Comparison of ENCODE assay signal across 8 cellular contexts in genomic region chr6:35392111-35392702, GRCh38. TPM values are rescaled to one million over a fixed set of nuclear protein-coding genes. Genes with fewer than 3 reads are reported as not detected.
DNase-seq lines count a peak whose midpoint lies in the region; ATAC-seq and TF ChIP-seq lines count a peak whose summit lies in the region.
"Had no signal": no experiment of that assay in that cellular context is flagged by ENCODE, and none has a peak within 500 bp of the region (broad histone marks: within the 10 kb centered on the region; RNA-seq: fewer than 3 reads in every experiment).

No MANE protein-coding gene starts in this region.

- peaks cover 41 to 88% of the 10 kb centered on the region in 2 experiments for H3K79me1 ChIP-seq in IMR-90 (ENCODE audit: low read depth in 1 of 2, low read length in 2 of 2)

- H3K4ac ChIP-seq in IMR-90 (ENCODE audit: low read depth, low read length) = peak overlapping the region; percentile 98

- peak overlapping the region; percentile 93 for H2BK5ac ChIP-seq in IMR-90 (ENCODE audit: low read depth, low read length, poor library complexity, severe bottlenecking)

- intact Hi-C loops in IMR-90 (cut with micrococcal nuclease) (no loop called here), esophagus squamous epithelium (cut with DNase I) (no loop called here)

- H2BK15ac ChIP-seq in IMR-90 (ENCODE audit: low read depth, low read length) = peak overlapping the region; percentile 94; the same call in 2 of the 3 replicates

- peak overlapping the region; percentile 96 for H2BK120ac ChIP-seq in IMR-90 (ENCODE audit: low read depth, low read length)

- H3K14ac ChIP-seq in IMR-90 (replicated peaks; ENCODE audit: low read depth, low read length) = peak overlapping the region; percentile 95

- H2AK9ac ChIP-seq in IMR-90 (replicated peaks; ENCODE audit: low read depth, low read length, poor library complexity) = peak overlapping the region; percentile 88

- H3K56ac ChIP-seq in IMR-90 (ENCODE audit: extremely low read depth, insufficient read depth, low read length) = peak overlapping the region; percentile 87

- no peak overlapping the region; the same call in 1 of the 2 replicates for H3K4me2 ChIP-seq in IMR-90 (ENCODE audit: low read depth, low read length)

- POLR2A ChIA-PET in IMR-90 (lab: Charles Lee; ENCODE audit: unreplicated experiment) = no interaction called here

- in situ Hi-C loops in IMR-90 (cut with MboI; ENCODE audit: low sequenced_read_pairs) = no loop called here

- H3K23ac ChIP-seq in IMR-90 (ENCODE audit: low read depth, low read length) = peak overlapping the region; percentile 82

- peak overlapping the region; percentile 9; the same call in 1 of the 2 replicates for H4K5ac ChIP-seq in IMR-90 (ENCODE audit: low read depth, low read length)

- peaks cover 41% of the 10 kb centered on the region for H3K4me1 ChIP-seq in IMR-90 (ENCODE audit: control insufficient read depth, insufficient read depth, low read length)
- peaks cover 20 to 58% (median 22%) of the 10 kb centered on the region in 3 donors for H3K4me1 ChIP-seq in esophagus squamous epithelium

- peak overlapping the region; percentile 99 for H2AK5ac ChIP-seq in IMR-90 (ENCODE audit: low read depth, low read length)

- peaks cover 12% of the 10 kb centered on the region for H4K20me1 ChIP-seq in IMR-90 (ENCODE audit: insufficient read depth, low read length)

- H3K9me3 ChIP-seq in IMR-90 (ENCODE audit: control insufficient read depth, insufficient read depth, low read length) (no peaks in the 10 kb centered on the region), esophagus squamous epithelium (no peaks in the 10 kb centered on the region)

- peak overlapping the region; percentile 92 for H4K91ac ChIP-seq in IMR-90 (ENCODE audit: insufficient read depth, low read depth, low read length)

- H3K27me3 ChIP-seq in IMR-90 (ENCODE audit: control insufficient read depth, insufficient read depth, low read length) = no peaks in the 10 kb centered on the region
- H3K27me3 ChIP-seq in esophagus squamous epithelium = no peaks in the 10 kb centered on the region

- H3K27ac ChIP-seq in IMR-90 (ENCODE audit: insufficient read depth, low read length) (peak overlapping the region; percentile 90), esophagus squamous epithelium (peak overlapping the region; percentile 80 to 89 (median 86)), skin epidermis (peak overlapping the region in 20 of 21 experiments; percentile 5 to 86 (median 68))

- H4K8ac ChIP-seq in IMR-90 (ENCODE audit: low read depth in 2 of 2, low read length in 2 of 2) = peak overlapping the region; percentile 55 to 95

- BruUV-seq in IMR-90 (replicated peaks; lab: Mats Ljungman, UMichigan) = no TSS peak

- CTCF ChIA-PET in IMR-90 (lab: Yijun Ruan, JAX) = interaction anchor here (1.1 to 1.4 kb wide), 2 partner anchors 23 to 35 kb away, joined by 3 to 5 read pairs; no protein-coding TSS in a partner anchor

- H2BK20ac ChIP-seq in IMR-90 (ENCODE audit: low read depth, low read length) = peak overlapping the region; percentile 87

- H2AFZ ChIP-seq in IMR-90 (replicated peaks; ENCODE audit: low read length, poor library complexity) = peak overlapping the region; percentile 61

- H3K18ac ChIP-seq in IMR-90 (ENCODE audit: low read depth, low read length) = peak overlapping the region; percentile 58

- TF ChIP-seq POLR2A in IMR-90 (IDR thresholded peaks at IDR 0.05; ENCODE audit: low read depth, low read length) (no peak), esophagus squamous epithelium (IDR thresholded peaks at IDR 0.05) (no peak)

- dilution Hi-C loops in IMR-90 (cut with HindIII; ENCODE audit: low sequenced_read_pairs, unreplicated experiment) = no loop called here

- no peak overlapping the region for H3K4me3 ChIP-seq in IMR-90 (ENCODE audit: insufficient read depth, low read depth, low read length)
- peak overlapping the region; percentile 10 to 50 (median 38) for H3K4me3 ChIP-seq in esophagus squamous epithelium
- H3K4me3 ChIP-seq in skin epidermis = peak overlapping the region in 3 of 7 experiments; percentile 5 to 17 (median 14)

- ATAC-seq in IMR-90 (ENCODE audit: low read depth) (no peak), HG02623 (IDR thresholded peaks at IDR 0.05; ENCODE audit: unreplicated experiment) (no peak)

- no peak for TF ChIP-seq CTCF in IMR-90 (conservative IDR thresholded peaks at IDR 0.05; ENCODE audit: low read depth, low read length)
- peak in 1 of 6 experiments; percentile 10 for TF ChIP-seq CTCF in esophagus squamous epithelium (IDR thresholded peaks at IDR 0.05)

- peaks cover under 1% of the 10 kb centered on the region for H3K36me3 ChIP-seq in IMR-90 (ENCODE audit: control insufficient read depth, insufficient read depth, low read length)
- peaks cover 0 to 1% (median 0%) of the 10 kb centered on the region in 3 donors for H3K36me3 ChIP-seq in esophagus squamous epithelium

- H3K9ac ChIP-seq in IMR-90 (ENCODE audit: low read depth, low read length) = peak overlapping the region; percentile 59; the same call in 1 of the 2 replicates

- peaks cover 60% of the 10 kb centered on the region for H3K9me1 ChIP-seq in IMR-90 (ENCODE audit: insufficient read depth, low read length)

- DNase-seq in IMR-90 (no peak), NCI-H774 (lab: John Stamatoyannopoulos, UW) (peak; percentile 46), esophagus squamous epithelium (lab: John Stamatoyannopoulos, UW) (no peak), NCI-H446 (lab: John Stamatoyannopoulos, UW) (no peak)
- DNase-seq in stimulated activated CD4-positive, alpha-beta T cell treated with anti-CD3 and anti-CD28 coated beads, Interleukin-2, amount 100 ng/mL, for 24 hours = no peak
- DNase-seq: activated CD4-positive, alpha-beta T cell treated with anti-CD3 and anti-CD28 coated beads for 48 hours had no signal

- 82% methylated on average over 4 of the region's 12 CpGs; no CpG with 5 or more reads in 1 of the 2 experiments for WGBS in IMR-90 (ENCODE audit: extremely low coverage in 2 of 2, insufficient read length in 1 of 2), 2 experiments
- 22 to 36% methylated on average over 7 to 10 of the region's 12 CpGs for WGBS in esophagus squamous epithelium, 2 donors

- TF ChIP-seq RAD21 in IMR-90 (IDR thresholded peaks at IDR 0.05; ENCODE audit: low read length) = no peak

TF ChIP-seq in IMR-90, 13 proteins besides CTCF, POLR2A, EP300 and RAD21:
- TF ChIP-seq MAFK (IDR thresholded peaks at IDR 0.05; ENCODE audit: low read depth, low read length) = no peak
- TF ChIP-seq CHD1 (IDR thresholded peaks at IDR 0.05; ENCODE audit: low read depth, low read length) = no peak
- TF ChIP-seq BHLHE40 (IDR thresholded peaks at IDR 0.05; ENCODE audit: low read depth, low read length) = no peak
- no peak for TF ChIP-seq ELK1 (IDR thresholded peaks at IDR 0.05; ENCODE audit: borderline replicate concordance, low read depth, low read length)

RNA-seq across cellular contexts. Expression of gene PPARD, which starts 49.8 kb away (rescaled TPM):
- 10.0 and 10.4 TPM in 2 replicates for total RNA-seq in IMR-90 (2012; rRNA removed)
- polyA plus RNA-seq in IMR-90 (2012; rRNA removed) = 69.0 and 78.3 TPM in 2 replicates
- 29.4 and 63.1 TPM in 2 replicates for polyA plus RNA-seq in IMR-90 (2012; cell fraction: cytosol; rRNA removed)
- polyA plus RNA-seq in IMR-90 (2012; cell fraction: nucleus; rRNA removed; ENCODE audit: low replicate concordance) = 86.7 and 158 TPM in 2 replicates
- 10 to 100 TPM; 17.0 to 42.8 (median 28.2) TPM for total RNA-seq in esophagus squamous epithelium

RNA-seq across cellular contexts. Expression of gene FANCE, which starts 59.9 kb away (rescaled TPM):
- 7.5 and 9.1 TPM in 2 replicates for total RNA-seq in IMR-90 (2012; rRNA removed)
- polyA plus RNA-seq in IMR-90 (2012; rRNA removed) = 6.8 and 7.1 TPM in 2 replicates
- 4.5 and 6.8 TPM in 2 replicates for polyA plus RNA-seq in IMR-90 (2012; cell fraction: cytosol; rRNA removed)
- polyA plus RNA-seq in IMR-90 (2012; cell fraction: nucleus; rRNA removed; ENCODE audit: low replicate concordance) = 5.0 and 6.6 TPM in 2 replicates
- total RNA-seq in esophagus squamous epithelium = 10 to 100 TPM in 1 of 4 donors, 1 to 10 TPM in 3; 6.9 to 15.5 (median 8.0) TPM
